10 cellular contexts compared by ENCODE assay signal in genomic region chr13:35994131-35994966, GRCh38.
DNase-seq lines count a peak whose midpoint lies in the region; ATAC-seq and TF ChIP-seq lines count a peak whose summit lies in the region.
"Had no signal": no experiment of that assay in that cellular context is flagged by ENCODE, and none has a peak within 500 bp of the region (broad histone marks: within the 10 kb centered on the region; RNA-seq: fewer than 3 reads in every experiment).

No MANE protein-coding gene starts in this region.

- ATAC-seq in omental fat pad (ENCODE audit: low FRiP score) (peak; percentile 93), GM18868 (IDR thresholded peaks at IDR 0.05; ENCODE audit: unreplicated experiment) (no peak)

- peak overlapping the region; percentile 10 for H3K27ac ChIP-seq in cingulate gyrus (ENCODE audit: low read depth, low read length)

- peak; percentile 64 for DNase-seq in Caki2 (ENCODE audit: low read depth)
- DNase-seq in NCI-H446 (lab: John Stamatoyannopoulos, UW), result peak; percentile 27 to 87
- DNase-seq in omental fat pad (ENCODE audit: low spot score), result no peak
- DNase-seq in OCI-M2 (lab: John Stamatoyannopoulos, UW; ENCODE audit: unreplicated experiment), result no peak
- no peak for DNase-seq in medulla oblongata (ENCODE audit: extremely low spot score)
- DNase-seq in stimulated activated CD4-positive, alpha-beta T cell treated with anti-CD3 and anti-CD28 coated beads, Interleukin-4, amount 100 ng/mL, for 24 hours, result no peak
- DNase-seq: DMS79 treated with DMSO at 0.1 percent for 48 hours, RPMI8226 had no signal

- TF ChIP-seq CTCF in omental fat pad (IDR thresholded peaks at IDR 0.05), result no peak

- in situ Hi-C loops in Caki2 (cut with HindIII; ENCODE audit: low pct_unique_long_range_greater_than_20kb, low sequenced_read_pairs), result no loop called here

Comparison
In these comparisons a context has a peak if more than half of its experiments do, and no peak if none do; other contexts are left out.
1. DNase-seq: peak in Caki2 (single experiment) and NCI-H446 (2 of 2); none in omental fat pad (single experiment), OCI-M2 (single experiment), medulla oblongata (single experiment) and stimulated activated CD4-positive, alpha-beta T cell treated with anti-CD3 and anti-CD28 coated beads, Interleukin-4, amount 100 ng/mL, for 24 hours (single experiment).